In genomic region chr6:107698146-107698545, GRCh38 we compare ENCODE assay signal across 15 cellular contexts.
A peak's percentile ranks its signal among the peaks of the same experiment; 100 is the strongest.
DNase-seq lines count a peak whose midpoint lies in the region; ATAC-seq, FAIRE-seq and TF ChIP-seq lines count a peak whose summit lies in the region.
"Had no signal": no experiment of that assay in that cellular context is flagged by ENCODE, and none has a peak within 500 bp of the region (broad histone marks: within the 10 kb centered on the region; RNA-seq: fewer than 3 reads in every experiment).

No MANE protein-coding gene starts in this region.

- DNase-seq in cardiac muscle cell (ENCODE audit: low read depth in 1 of 2, low spot score in 1 of 2) (peak in 1 of 2 donors; percentile 83), Right ventricle myocardium inferior (ENCODE audit: missing footprints) (no peak), RWPE2 (ENCODE audit: low spot score) (no peak), foreskin fibroblast (peak; percentile 92 to 94), kidney (no peak)
- DNase-seq in stimulated activated effector memory CD8-positive, alpha-beta T cell treated with anti-CD3 and anti-CD28 coated beads, Interleukin-12 subunit alpha, Interleukin-12 subunit beta, amount 100 ng/mL, for 72 hours (ENCODE audit: low spot score in 2 of 2): no peak
- DNase-seq: colonic mucosa, GDM1, lower lobe of right lung, NCI-H1105, NCI-H69 had no signal

- no peak overlapping the region for H3K4me3 Mint-ChIP-seq in stimulated activated effector memory CD8-positive, alpha-beta T cell treated with anti-CD3 and anti-CD28 coated beads, Interleukin-12 subunit alpha, Interleukin-12 subunit beta, amount 100 ng/mL, for 72 hours

- TF ChIP-seq CTCF in cardiac muscle cell (IDR thresholded peaks at IDR 0.05; ENCODE audit: low read depth, low read length) (no peak), RWPE2 (IDR thresholded peaks at IDR 0.05; ENCODE audit: poor library complexity, severe bottlenecking) (no peak), foreskin fibroblast (IDR thresholded peaks at IDR 0.05; ENCODE audit: low read depth, low read length) (no peak), kidney (IDR thresholded peaks at IDR 0.05; ENCODE audit: borderline replicate concordance, extremely low read depth, insufficient read depth) (no peak)

- H3K4me1 ChIP-seq in cardiac muscle cell (ENCODE audit: low read depth) (peaks cover 4% of the 10 kb centered on the region), RWPE2 (ENCODE audit: insufficient read depth, poor library complexity, severe bottlenecking) (no peaks in the 10 kb centered on the region), kidney (ENCODE audit: control insufficient read depth in 1 of 2, insufficient read depth in 1 of 2, low read depth in 1 of 2, low read length in 2 of 2) (no peaks in the 10 kb centered on the region)
- H3K4me1 ChIP-seq: colonic mucosa, lower lobe of right lung had no signal

- H3K36me3 ChIP-seq in cardiac muscle cell (no peaks in the 10 kb centered on the region), RWPE2 (ENCODE audit: low read depth) (no peaks in the 10 kb centered on the region), kidney (ENCODE audit: control insufficient read depth in 1 of 2, insufficient read depth in 2 of 2, low read length in 2 of 2) (no peaks in the 10 kb centered on the region)
- H3K36me3 ChIP-seq: colonic mucosa, lower lobe of right lung, SJSA1 had no signal

- intact Hi-C loops in Right ventricle myocardium inferior (cut with DNase I): no loop called here
- intact Hi-C loops in kidney (cut with DNase I): no loop called here

- H3K4me3 ChIP-seq in cardiac muscle cell: no peak overlapping the region
- H3K4me3 ChIP-seq in RWPE2 (ENCODE audit: severe bottlenecking): no peak overlapping the region
- H3K4me3 ChIP-seq in foreskin fibroblast (ENCODE audit: low read depth in 1 of 2, low read length in 2 of 2): no peak overlapping the region
- H3K4me3 ChIP-seq in kidney (ENCODE audit: low read length in 2 of 2): no peak overlapping the region
- H3K4me3 ChIP-seq: colonic mucosa, lower lobe of right lung, SJSA1 had no signal

- FAIRE-seq in kidney (lab: Jason Lieb, UNC): no peak

- H3K9me3 ChIP-seq in cardiac muscle cell (ENCODE audit: low read depth): no peaks in the 10 kb centered on the region
- H3K9me3 ChIP-seq in RWPE2 (ENCODE audit: severe bottlenecking): no peaks in the 10 kb centered on the region
- H3K9me3 ChIP-seq in kidney (ENCODE audit: control insufficient read depth in 1 of 2, low read length in 2 of 2): no peaks in the 10 kb centered on the region
- H3K9me3 ChIP-seq: colonic mucosa, lower lobe of right lung, SJSA1 had no signal

- H3K9me3 Mint-ChIP-seq in stimulated activated effector memory CD8-positive, alpha-beta T cell treated with anti-CD3 and anti-CD28 coated beads, Interleukin-12 subunit alpha, Interleukin-12 subunit beta, amount 100 ng/mL, for 72 hours: no peaks in the 10 kb centered on the region

- peak overlapping the region; percentile 12 for H3K27ac Mint-ChIP-seq in stimulated activated effector memory CD8-positive, alpha-beta T cell treated with anti-CD3 and anti-CD28 coated beads, Interleukin-12 subunit alpha, Interleukin-12 subunit beta, amount 100 ng/mL, for 72 hours

- H3K27me3 ChIP-seq in cardiac muscle cell (no peaks in the 10 kb centered on the region), RWPE2 (ENCODE audit: insufficient read depth, poor library complexity, severe bottlenecking) (no peaks in the 10 kb centered on the region)
- H3K27me3 ChIP-seq: colonic mucosa, SJSA1 had no signal

- no peak overlapping the region for H3K9ac ChIP-seq in kidney (ENCODE audit: low read length in 2 of 2)

- ATAC-seq in Right ventricle myocardium inferior: no peak
- ATAC-seq in RWPE2 (ENCODE audit: low read depth): peak; percentile 70; the same call in 2 of the 3 replicates
- ATAC-seq in stimulated activated effector memory CD8-positive, alpha-beta T cell treated with anti-CD3 and anti-CD28 coated beads, Interleukin-12 subunit alpha, Interleukin-12 subunit beta, amount 100 ng/mL, for 72 hours: no peak
- no peak for ATAC-seq in HG03460 (IDR thresholded peaks at IDR 0.05; ENCODE audit: unreplicated experiment)
- no peak for ATAC-seq in GM19452 (IDR thresholded peaks at IDR 0.05; ENCODE audit: unreplicated experiment)
- ATAC-seq: lower lobe of right lung had no signal

- H3K4me1 Mint-ChIP-seq in stimulated activated effector memory CD8-positive, alpha-beta T cell treated with anti-CD3 and anti-CD28 coated beads, Interleukin-12 subunit alpha, Interleukin-12 subunit beta, amount 100 ng/mL, for 72 hours: peaks cover 20% of the 10 kb centered on the region

- no peaks in the 10 kb centered on the region for H3K36me3 Mint-ChIP-seq in stimulated activated effector memory CD8-positive, alpha-beta T cell treated with anti-CD3 and anti-CD28 coated beads, Interleukin-12 subunit alpha, Interleukin-12 subunit beta, amount 100 ng/mL, for 72 hours

- H3K27ac ChIP-seq in cardiac muscle cell (peak overlapping the region; percentile 11), RWPE2 (ENCODE audit: poor library complexity, severe bottlenecking) (no peak overlapping the region), kidney (ENCODE audit: low read depth in 2 of 2, low read length in 2 of 2) (no peak overlapping the region)
- H3K27ac ChIP-seq: colonic mucosa, HL-60, lower lobe of right lung, SJSA1 had no signal

Comparison
In these comparisons a context has a peak if more than half of its experiments do, and no peak if none do; other contexts are left out.
1. DNase-seq: peak in foreskin fibroblast (2 of 2); none in Right ventricle myocardium inferior (single experiment), RWPE2 (single experiment), stimulated activated effector memory CD8-positive, alpha-beta T cell treated with anti-CD3 and anti-CD28 coated beads, Interleukin-12 subunit alpha, Interleukin-12 subunit beta, amount 100 ng/mL, for 72 hours (0 of 2) and kidney (single experiment).